Comparison of ENCODE assay signal across 12 cellular contexts in genomic region chr3:23776352-23776891, GRCh38. TPM values are rescaled to one million over a fixed set of nuclear protein-coding genes. Genes with fewer than 3 reads are reported as not detected.
DNase-seq lines count a peak whose midpoint lies in the region; ATAC-seq, FAIRE-seq and TF ChIP-seq lines count a peak whose summit lies in the region.
"Had no signal": no experiment of that assay in that cellular context is flagged by ENCODE, and none has a peak within 500 bp of the region (broad histone marks: within the 10 kb centered on the region; RNA-seq: fewer than 3 reads in every experiment).

No MANE protein-coding gene starts in this region.

- H2AFZ ChIP-seq in K562 (ENCODE audit: low read depth, low read length), result peak overlapping the region; percentile 10

- no peaks in the 10 kb centered on the region for H3K36me3 Mint-ChIP-seq in CD8-positive, alpha-beta T cell
- H3K36me3 Mint-ChIP-seq: naive thymus-derived CD8-positive, alpha-beta T cell; stimulated activated memory B cell treated with anti-CD40 and anti-IgM and Interleukin-4, amounts not matched to agents 10 μg/mL and 1 μg/mL and 100 μg/mL, for 72 hours had no signal

- H3K4me1 Mint-ChIP-seq in CD8-positive, alpha-beta T cell (ENCODE audit: low read depth), result no peaks in the 10 kb centered on the region
- H3K4me1 Mint-ChIP-seq: naive thymus-derived CD8-positive, alpha-beta T cell had no signal

- no peak overlapping the region for H3K4me3 ChIP-seq in K562
- H3K4me3 ChIP-seq in retinal pigment epithelial cell (ENCODE audit: low read length), result no peak overlapping the region
- H3K4me3 ChIP-seq in CD8-positive, alpha-beta T cell (ENCODE audit: low read depth, low read length), result no peak overlapping the region

- intact Hi-C loops in K562 (cut with micrococcal nuclease) (no loop called here), Right ventricle myocardium superior (cut with DNase I) (no loop called here)
- intact Hi-C loops in CD8-positive, alpha-beta T cell (cut with DNase I, micrococcal nuclease), result no loop called here

- no peaks in the 10 kb centered on the region for H3K36me3 ChIP-seq in K562 (ENCODE audit: control insufficient read depth, insufficient read depth, low read length)
- no peaks in the 10 kb centered on the region for H3K36me3 ChIP-seq in CD8-positive, alpha-beta T cell (ENCODE audit: insufficient read depth, low read length)

- H3K27me3 Mint-ChIP-seq in CD8-positive, alpha-beta T cell (ENCODE audit: low read depth), result peaks cover 8% of the 10 kb centered on the region
- H3K27me3 Mint-ChIP-seq: stimulated activated memory B cell treated with anti-CD40 and anti-IgM and Interleukin-4, amounts not matched to agents 10 μg/mL and 1 μg/mL and 100 μg/mL, for 72 hours had no signal

- H3K9me1 ChIP-seq in K562 (ENCODE audit: control insufficient read depth, insufficient read depth, low read length), result no peaks in the 10 kb centered on the region

- in situ Hi-C loops in K562 (cut with MboI), result no loop called here

- BruUV-seq in K562 (replicated peaks; lab: Mats Ljungman, UMichigan), result no TSS peak

- no peak for FAIRE-seq in K562 (lab: Jason Lieb, UNC)

- DNase-seq in EH (ENCODE audit: low read depth), result peak; percentile 63
- no peak for DNase-seq in K562 (ENCODE audit: extremely low read depth in 1 of 4, low spot score in 3 of 4)
- DNase-seq in Right ventricle myocardium superior, result no peak
- peak; percentile 58 for DNase-seq in retinal pigment epithelial cell (ENCODE audit: low read depth)
- DNase-seq in HUDEP-2 (lab: John Stamatoyannopoulos, UW; ENCODE audit: unreplicated experiment in 76 of 76), result no peak
- no peak for DNase-seq in CD8-positive, alpha-beta T cell
- no peak for DNase-seq in DMS153 treated with DMSO at 0.1 percent for 48 hours (lab: John Stamatoyannopoulos, UW; ENCODE audit: unreplicated experiment)
- DNase-seq: DND-41; naive thymus-derived CD8-positive, alpha-beta T cell; NCI-H1048 had no signal

- no peak overlapping the region for H3K4me3 Mint-ChIP-seq in CD8-positive, alpha-beta T cell
- H3K4me3 Mint-ChIP-seq: naive thymus-derived CD8-positive, alpha-beta T cell; stimulated activated memory B cell treated with anti-CD40 and anti-IgM and Interleukin-4, amounts not matched to agents 10 μg/mL and 1 μg/mL and 100 μg/mL, for 72 hours had no signal

- H3K79me2 ChIP-seq in K562 (ENCODE audit: control insufficient read depth, insufficient read depth, low read length), result no peaks in the 10 kb centered on the region

- TF ChIP-seq EP300 in K562 (IDR thresholded peaks at IDR 0.05; ENCODE audit: low read length), result no peak

- no peaks in the 10 kb centered on the region for H4K20me1 ChIP-seq in K562 (replicated peaks; ENCODE audit: control insufficient read depth, insufficient read depth, low read length)

- H3K27me3 ChIP-seq in K562 (ENCODE audit: control insufficient read depth in 2 of 2, insufficient read depth in 2 of 2, low read length in 2 of 2), result peaks cover 11 to 42% of the 10 kb centered on the region in 2 experiments; a peak in 4 of 5 replicates
- no peaks in the 10 kb centered on the region for H3K27me3 ChIP-seq in CD8-positive, alpha-beta T cell (ENCODE audit: insufficient read depth, low read length)

- no peak for TF ChIP-seq CTCF in K562 (IDR thresholded peaks at IDR 0.05 in 2 of 3, conservative IDR thresholded peaks at IDR 0.05 in 1 of 3; ENCODE audit: insufficient read depth in 2 of 3, low read depth in 1 of 3, low read length in 3 of 3)
- TF ChIP-seq CTCF in retinal pigment epithelial cell (conservative IDR thresholded peaks at IDR 0.05; ENCODE audit: low read depth, low read length), result no peak
- TF ChIP-seq CTCF in CD8-positive, alpha-beta T cell (IDR thresholded peaks at IDR 0.05), result no peak

- TF ChIP-seq POLR2A in K562 (conservative IDR thresholded peaks at IDR 0.05), result no peak

- CTCF ChIA-PET in K562 (lab: Yijun Ruan, JAX; ENCODE audit: low intra/inter-chr PET ratio), result no interaction called here
- CTCF ChIA-PET in CD8-positive, alpha-beta T cell (lab: Charles Lee), result no interaction called here

- H3K9me3 Mint-ChIP-seq in CD8-positive, alpha-beta T cell, result no peaks in the 10 kb centered on the region
- H3K9me3 Mint-ChIP-seq: naive thymus-derived CD8-positive, alpha-beta T cell had no signal

- no peak overlapping the region for H3K4me2 ChIP-seq in K562 (ENCODE audit: insufficient read depth, low read length)

- 4% methylated on average over 6 of the region's 6 CpGs for WGBS in K562 (ENCODE audit: insufficient coverage, low coverage, missing lambda C conversion rate)

- H3K27ac ChIP-seq in K562 (ENCODE audit: extremely low read depth, low read depth, low read length), result no peak overlapping the region
- no peak overlapping the region for H3K27ac ChIP-seq in CD8-positive, alpha-beta T cell (ENCODE audit: low read depth, low read length)

- TF ChIP-seq RAD21 in K562 (CRISPR knock-in tag; conservative IDR thresholded peaks at IDR 0.05 in 1 of 2, IDR thresholded peaks at IDR 0.05 in 1 of 2), result no peak

- ATAC-seq in K562, result peak; percentile 48
- ATAC-seq in Right ventricle myocardium superior (ENCODE audit: poor library complexity), result peak; percentile 86
- no peak for ATAC-seq in HG02610 (IDR thresholded peaks at IDR 0.05; ENCODE audit: unreplicated experiment)
- ATAC-seq in CD8-positive, alpha-beta T cell, result no peak
- ATAC-seq: naive thymus-derived CD8-positive, alpha-beta T cell; stimulated activated memory B cell treated with anti-CD40 and anti-IgM and Interleukin-4, amounts not matched to agents 10 μg/mL and 1 μg/mL and 100 μg/mL, for 72 hours had no signal

- no peaks in the 10 kb centered on the region for H3K4me1 ChIP-seq in K562 (replicated peaks in 1 of 2; ENCODE audit: control insufficient read depth in 2 of 2, insufficient read depth in 2 of 2, low read length in 2 of 2)
- no peaks in the 10 kb centered on the region for H3K4me1 ChIP-seq in CD8-positive, alpha-beta T cell (ENCODE audit: insufficient read depth, low read length)

- POLR2A ChIA-PET in K562 (lab: Yijun Ruan, JAX), result interaction anchor here (0.6 to 1.6 kb wide), 4 partner anchors 12 to 170 kb away, joined by 3 to 5 read pairs (median 3); no protein-coding TSS in a partner anchor
- POLR2A ChIA-PET in CD8-positive, alpha-beta T cell (lab: Charles Lee), result interaction anchor here (0.6 kb wide), 1 partner anchor 81 kb away, joined by 6 read pairs; no protein-coding TSS in a partner anchor

- H3K9ac ChIP-seq in K562 (ENCODE audit: insufficient read depth in 1 of 2, low read depth in 2 of 2, low read length in 2 of 2), result no peak overlapping the region

- H3K9me3 ChIP-seq in K562 (replicated peaks; ENCODE audit: control insufficient read depth, insufficient read depth, low read depth, low read length), result no peaks in the 10 kb centered on the region
- no peaks in the 10 kb centered on the region for H3K9me3 ChIP-seq in CD8-positive, alpha-beta T cell (ENCODE audit: low read length)

- H3K27ac Mint-ChIP-seq in CD8-positive, alpha-beta T cell, result no peak overlapping the region
- H3K27ac Mint-ChIP-seq: naive thymus-derived CD8-positive, alpha-beta T cell; stimulated activated memory B cell treated with anti-CD40 and anti-IgM and Interleukin-4, amounts not matched to agents 10 μg/mL and 1 μg/mL and 100 μg/mL, for 72 hours had no signal

TF ChIP-seq in K562, 482 proteins besides CTCF, POLR2A, EP300 and RAD21:
- TF ChIP-seq ZNF263 (CRISPR knock-in tag; IDR thresholded peaks at IDR 0.05; ENCODE audit: borderline replicate concordance) (no peak), ZNF445 (CRISPR knock-in tag; IDR thresholded peaks at IDR 0.05; ENCODE audit: low read depth) (no peak), MCM5 (IDR thresholded peaks at IDR 0.05; ENCODE audit: low read depth) (no peak), PHF8 (IDR thresholded peaks at IDR 0.05; ENCODE audit: borderline replicate concordance, low read length) (no peak)

RNA-seq across cellular contexts. Expression of gene UBE2E1, which starts 29.3 kb away (rescaled TPM):
- 59.3 and 94.2 TPM in 2 replicates for total RNA-seq in K562 (2011; cell fraction: chromatin; rRNA removed; ENCODE audit: low replicate concordance)
- 39.5 and 49.5 TPM in 2 replicates for total RNA-seq in K562 (2011; cell fraction: nucleolus; rRNA removed)
- 66.1 and 98.5 TPM in 2 replicates for total RNA-seq in K562 (2011; cell fraction: nucleoplasm; rRNA removed)
- total RNA-seq in K562 (2014; rRNA removed), result 55.5 and 74.2 TPM in 2 replicates
- total RNA-seq in K562 (2014; rRNA removed; fragmentation: Illumina TruSeq; extraction: Trizol), result 214 and 237 TPM in 2 replicates
- total RNA-seq in K562 (2015; rRNA removed; fragmentation: Illumina TruSeq; extraction: Trizol), result 171 and 177 TPM in 2 replicates
- total RNA-seq in K562 (2021), result 127 and 131 TPM in 2 replicates
- 227 and 294 TPM in 2 replicates for polyA plus RNA-seq in K562 (2011; rRNA removed)
- polyA plus RNA-seq in K562 (2011; cell fraction: cytosol; rRNA removed), result 68.6 and 143 TPM in 2 replicates
- polyA plus RNA-seq in K562 (2011; cell fraction: nucleus; rRNA removed), result 73.0 and 113 TPM in 2 replicates
- polyA plus RNA-seq in K562 (2012), result 185 and 202 TPM in 2 replicates
- 217 and 240 TPM in 2 replicates for polyA plus RNA-seq in K562 (2014; fragmentation: Illumina TruSeq; extraction: Trizol)
- polyA plus RNA-seq in K562 (2014; fragmentation: Nextera tagmentation; extraction: Ambion mirVana), result 10 to 100 TPM; 54.4 to 63.8 TPM
- polyA plus RNA-seq in K562 (2014; rRNA removed), result 162 and 165 TPM in 2 replicates
- 91.1 and 111 TPM in 2 replicates for polyA minus RNA-seq in K562 (2011; rRNA and poly(A)+ RNA removed)
- 54.7 and 66.0 TPM in 2 replicates for polyA minus RNA-seq in K562 (2011; cell fraction: cytosol; rRNA and poly(A)+ RNA removed)
- 41.9 and 97.3 TPM in 2 replicates for polyA minus RNA-seq in K562 (2011; cell fraction: nucleus; rRNA and poly(A)+ RNA removed)
- total RNA-seq in Right ventricle myocardium superior, result 69.9 TPM
- 10 to 100 TPM; 39.8 to 40.6 TPM for total RNA-seq in CD8-positive, alpha-beta T cell

Comparison
In these comparisons a context has a peak if more than half of its experiments do, and no peak if none do; other contexts are left out.
1. DNase-seq: peak in EH (single experiment) and retinal pigment epithelial cell (single experiment); none in K562 (0 of 4), Right ventricle myocardium superior (single experiment), HUDEP-2 (0 of 76), CD8-positive, alpha-beta T cell (0 of 7) and DMS153 treated with DMSO at 0.1 percent for 48 hours (single experiment).
2. ATAC-seq: peak in K562 (single experiment) and Right ventricle myocardium superior (single experiment); none in HG02610 (single experiment) and CD8-positive, alpha-beta T cell (single experiment).